11 cellular contexts compared by ENCODE assay signal in genomic region chr11:68036141-68036716, GRCh38. TPM values are rescaled to one million over a fixed set of nuclear protein-coding genes. Genes with fewer than 3 reads are reported as not detected.
DNase-seq lines count a peak whose midpoint lies in the region; ATAC-seq, FAIRE-seq and TF ChIP-seq lines count a peak whose summit lies in the region.
"Had no signal": no experiment of that assay in that cellular context is flagged by ENCODE, and none has a peak within 500 bp of the region (broad histone marks: within the 10 kb centered on the region; RNA-seq: fewer than 3 reads in every experiment).

No MANE protein-coding gene starts in this region.

- H3K4me3 Mint-ChIP-seq in activated T-cell treated with anti-CD3 and anti-CD28 coated beads, Interleukin-2, amount 50 U/mL, for 24 hours = no peak overlapping the region

- CTCF ChIA-PET in GM12878 (lab: Yijun Ruan, JAX) = no interaction called here

- SMC1A ChIA-PET in GM12878 (lab: Charles Lee; ENCODE audit: uncharacterized antibody, unreplicated experiment) = no interaction called here

- no peaks in the 10 kb centered on the region for H3K27me3 Mint-ChIP-seq in activated T-cell treated with anti-CD3 and anti-CD28 coated beads, Interleukin-2, amount 50 U/mL, for 24 hours

- intact Hi-C loops in GM12878 (cut with micrococcal nuclease; ENCODE audit: unreplicated experiment) (loop anchor here (5.0 kb wide), 1 partner anchor 34 kb away; the partner anchor contains the start of gene UNC93B1), mucosa of descending colon (cut with DNase I, micrococcal nuclease) (no loop called here), tibial artery (cut with DNase I; ENCODE audit: low total_unique reads) (no loop called here), head of caudate nucleus (cut with DNase I) (no loop called here)

- POLR2A ChIA-PET in GM12878 (lab: Charles Lee) = interaction anchor here (0.8 to 2.6 kb wide), 2 partner anchors 33 to 338 kb away, joined by 7 to 11 read pairs; partner anchors contain the start of gene UNC93B1

- no peak overlapping the region for H3K4me2 ChIP-seq in GM12878 (ENCODE audit: control insufficient read depth, insufficient read depth)

- H3K36me3 ChIP-seq in GM12878 (ENCODE audit: control insufficient read depth in 2 of 2, insufficient read depth in 2 of 2, low read length in 1 of 2) (peaks cover 3 to 15% of the 10 kb centered on the region in 2 experiments; a peak in 3 of 4 replicates), mucosa of descending colon (ENCODE audit: low read depth) (no peaks in the 10 kb centered on the region), tibial artery (peaks cover 0 to 46% (median 20%) of the 10 kb centered on the region in 3 donors)

- ATAC-seq in GM12878 (no peak), mucosa of descending colon (no peak), HG03175 (IDR thresholded peaks at IDR 0.05; ENCODE audit: unreplicated experiment) (no peak)

- H3K4me3 ChIP-seq in GM12878 (no peak overlapping the region), mucosa of descending colon (no peak overlapping the region), tibial artery (no peak overlapping the region)
- H3K4me3 ChIP-seq: SK-N-MC had no signal

- RAD21 ChIA-PET in GM12878 (lab: Charles Lee; ENCODE audit: unreplicated experiment) = no interaction called here

- H3K4me1 ChIP-seq in GM12878 (ENCODE audit: control insufficient read depth, insufficient read depth, low read length) = peaks cover 22% of the 10 kb centered on the region
- peaks cover 28% of the 10 kb centered on the region for H3K4me1 ChIP-seq in mucosa of descending colon (ENCODE audit: low read depth)
- peaks cover 0 to 65% (median 51%) of the 10 kb centered on the region in 4 donors for H3K4me1 ChIP-seq in tibial artery

- DNase-seq in activated T-cell treated with anti-CD3 and anti-CD28 coated beads, Interleukin-2, amount 50 U/mL, for 24 hours = no peak
- DNase-seq in activated T-cell treated with anti-CD3 and anti-CD28 coated beads, Interleukin-2, amount 50 U/mL, for 1 hour = no peak
- no peak for DNase-seq in GM12878 (ENCODE audit: low read depth, low spot score)
- peak in 2 of 3 donors; percentile 46 to 62 for DNase-seq in mucosa of descending colon
- DNase-seq in tibial artery = no peak
- DNase-seq in NCI-H1694 (lab: John Stamatoyannopoulos, UW) = no peak
- DNase-seq in head of caudate nucleus = no peak
- DNase-seq: activated CD8-positive, alpha-beta memory T cell treated with anti-CD3 and anti-CD28 coated beads, Interleukin-2, amount 50 U/mL, for 48 hours; stimulated activated CD4-positive, alpha-beta T cell treated with anti-CD3 and anti-CD28 coated beads, Interleukin-2, amount 100 ng/mL, for 48 hours had no signal

- BruUV-seq in GM12878 (replicated peaks; lab: Mats Ljungman, UMichigan) = no TSS peak

- H3K27me3 ChIP-seq in GM12878 (replicated peaks in 1 of 2; ENCODE audit: control insufficient read depth in 2 of 2, insufficient read depth in 2 of 2, low read length in 1 of 2) = no peaks in the 10 kb centered on the region
- no peaks in the 10 kb centered on the region for H3K27me3 ChIP-seq in tibial artery

- peak overlapping the region; percentile 82 for H3K27ac Mint-ChIP-seq in activated T-cell treated with anti-CD3 and anti-CD28 coated beads, Interleukin-2, amount 50 U/mL, for 24 hours

- H3K27ac ChIP-seq in GM12878 (ENCODE audit: control insufficient read depth, insufficient read depth) (no peak overlapping the region), tibial artery (peak overlapping the region; percentile 49 to 94)
- H3K27ac ChIP-seq: SK-N-MC had no signal

- peaks cover 60% of the 10 kb centered on the region for H3K36me3 Mint-ChIP-seq in activated T-cell treated with anti-CD3 and anti-CD28 coated beads, Interleukin-2, amount 50 U/mL, for 24 hours (ENCODE audit: low read depth)

- WGBS in GM12878 (ENCODE audit: insufficient coverage, insufficient replicate concordance, low lambda C conversion rate, missing lambda C conversion rate) = 91% methylated on average over 21 of the region's 27 CpGs

- peaks cover 29% of the 10 kb centered on the region for H3K4me1 Mint-ChIP-seq in activated T-cell treated with anti-CD3 and anti-CD28 coated beads, Interleukin-2, amount 50 U/mL, for 24 hours (ENCODE audit: low read depth)

- TF ChIP-seq EP300 in GM12878 (IDR thresholded peaks at IDR 0.05; ENCODE audit: borderline replicate concordance in 1 of 2, control insufficient read depth in 1 of 2, low read depth in 2 of 2, low read length in 2 of 2) = no peak

- FAIRE-seq in GM12878 (lab: Jason Lieb, UNC) = no peak

- no peak overlapping the region for H3K9ac ChIP-seq in GM12878 (ENCODE audit: control insufficient read depth, insufficient read depth, low read length)

- no peaks in the 10 kb centered on the region for H4K20me1 ChIP-seq in GM12878 (ENCODE audit: control insufficient read depth, insufficient read depth)

- TF ChIP-seq POLR2A in GM12878 (IDR thresholded peaks at IDR 0.05; ENCODE audit: low read depth, low read length) = peak; percentile 12; the same call in 1 of the 2 replicates

- no peak for TF ChIP-seq RAD21 in GM12878 (IDR thresholded peaks at IDR 0.05; ENCODE audit: insufficient read depth, low read depth, low read length)

- H2AFZ ChIP-seq in GM12878 (ENCODE audit: control insufficient read depth, low read depth, low read length) = no peak overlapping the region

- H3K9me3 Mint-ChIP-seq in activated T-cell treated with anti-CD3 and anti-CD28 coated beads, Interleukin-2, amount 50 U/mL, for 24 hours = no peaks in the 10 kb centered on the region

- peaks cover 38% of the 10 kb centered on the region for H3K79me2 ChIP-seq in GM12878 (ENCODE audit: control insufficient read depth, insufficient read depth, low read length)

- in situ Hi-C loops in GM12878 (cut with MboI) = no loop called here

- H3K9me3 ChIP-seq in GM12878 (replicated peaks; ENCODE audit: control insufficient read depth, insufficient read depth, low read length) (no peaks in the 10 kb centered on the region), mucosa of descending colon (no peaks in the 10 kb centered on the region), tibial artery (no peaks in the 10 kb centered on the region)

- TF ChIP-seq CTCF in GM12878 (IDR thresholded peaks at IDR 0.05 in 2 of 3, conservative IDR thresholded peaks at IDR 0.05 in 1 of 3; ENCODE audit: control insufficient read depth in 2 of 3, extremely low read depth in 1 of 3, insufficient read depth in 1 of 3, low read depth in 3 of 3, low read length in 3 of 3) = no peak
- no peak for TF ChIP-seq CTCF in mucosa of descending colon (IDR thresholded peaks at IDR 0.05)
- TF ChIP-seq CTCF in tibial artery (IDR thresholded peaks at IDR 0.05) = no peak

RNA-seq across cellular contexts. Expression of gene TCIRG1, which starts 2.6 kb away (rescaled TPM):
- 287 and 325 TPM in 2 replicates for total RNA-seq in GM12878 (2013; cell fraction: nucleolus; rRNA removed)
- total RNA-seq in GM12878 (2014; rRNA removed) (143 and 166 TPM in 2 replicates), GM12878 (2014; rRNA removed; fragmentation: Illumina TruSeq; extraction: Trizol) (18.9 and 20.4 TPM in 2 replicates), GM12878 (2021) (173 and 179 TPM in 2 replicates), mucosa of descending colon (100 to 1,000 TPM; 155 to 189 (median 166) TPM)
- polyA plus RNA-seq in GM12878 (2011; ENCODE audit: low read depth) = 40.2 TPM
- polyA plus RNA-seq in GM12878 (2011; rRNA removed) (20.8 and 51.2 TPM in 2 replicates), GM12878 (2014; fragmentation: Illumina TruSeq; extraction: Trizol) (3.0 and 18.6 TPM in 2 replicates), GM12878 (2014; fragmentation: Nextera tagmentation; extraction: Ambion mirVana) (1 to 10 TPM in 1 of 2 experiments, under 1 TPM in 1; 0.76 to 7.5 TPM), GM12878 (2014; rRNA removed) (218 and 238 TPM in 2 replicates), GM12878 (2016; fragmentation: Nextera tagmentation; extraction: Ambion mirVana) (100 to 1,000 TPM; 124 to 148 TPM)
- 73.7 and 130 TPM in 2 replicates for polyA plus RNA-seq in GM12878 (2011; cell fraction: cytosol; rRNA removed)
- polyA plus RNA-seq in GM12878 (2011; cell fraction: nucleus; rRNA removed) = 2,133 and 2,164 TPM in 2 replicates
- polyA plus RNA-seq in GM12878 (2012) = 133 and 152 TPM in 2 replicates
- 36.7 and 83.1 TPM in 2 replicates for polyA minus RNA-seq in GM12878 (2011; rRNA and poly(A)+ RNA removed)
- polyA minus RNA-seq in GM12878 (2011; cell fraction: cytosol; rRNA and poly(A)+ RNA removed) = 30.3 and 36.8 TPM in 2 replicates
- polyA minus RNA-seq in GM12878 (2011; cell fraction: nucleus; rRNA and poly(A)+ RNA removed) = 200 and 263 TPM in 2 replicates

RNA-seq across cellular contexts. Expression of gene NDUFS8, which starts 5.7 kb away (rescaled TPM):
- total RNA-seq in GM12878 (2013; cell fraction: nucleolus; rRNA removed) = 26.5 and 35.4 TPM in 2 replicates
- total RNA-seq in GM12878 (2014; rRNA removed) (224 and 238 TPM in 2 replicates), GM12878 (2014; rRNA removed; fragmentation: Illumina TruSeq; extraction: Trizol) (67.9 and 69.2 TPM in 2 replicates), GM12878 (2021) (169 and 176 TPM in 2 replicates), mucosa of descending colon (100 to 1,000 TPM; 148 to 165 (median 162) TPM)
- polyA plus RNA-seq in GM12878 (2011; ENCODE audit: low read depth) = 53.0 TPM
- polyA plus RNA-seq in GM12878 (2011; rRNA removed) (17.7 and 41.5 TPM in 2 replicates), GM12878 (2014; fragmentation: Illumina TruSeq; extraction: Trizol) (13.1 and 44.4 TPM in 2 replicates), GM12878 (2014; fragmentation: Nextera tagmentation; extraction: Ambion mirVana) (10 to 100 TPM; 17.6 to 71.2 TPM), GM12878 (2014; rRNA removed) (214 and 239 TPM in 2 replicates), GM12878 (2016; fragmentation: Nextera tagmentation; extraction: Ambion mirVana) (100 to 1,000 TPM; 300 to 308 TPM)
- polyA plus RNA-seq in GM12878 (2011; cell fraction: cytosol; rRNA removed) = 87.4 and 156 TPM in 2 replicates
- polyA plus RNA-seq in GM12878 (2011; cell fraction: nucleus; rRNA removed) = 97.0 and 109 TPM in 2 replicates
- polyA plus RNA-seq in GM12878 (2012) = 86.6 and 93.3 TPM in 2 replicates
- 41.8 and 80.4 TPM in 2 replicates for polyA minus RNA-seq in GM12878 (2011; rRNA and poly(A)+ RNA removed)
- polyA minus RNA-seq in GM12878 (2011; cell fraction: cytosol; rRNA and poly(A)+ RNA removed) = 42.0 and 51.3 TPM in 2 replicates
- 30.9 and 54.5 TPM in 2 replicates for polyA minus RNA-seq in GM12878 (2011; cell fraction: nucleus; rRNA and poly(A)+ RNA removed)

RNA-seq across cellular contexts. Expression of gene ALDH3B1, which starts 26.1 kb away (rescaled TPM):
- not detected in 2 replicates for total RNA-seq in GM12878 (2013; cell fraction: nucleolus; rRNA removed)
- total RNA-seq in GM12878 (2014; rRNA removed) = 0.17 and 0.60 TPM in 2 replicates
- total RNA-seq in GM12878 (2014; rRNA removed; fragmentation: Illumina TruSeq; extraction: Trizol) = 0.18 TPM in 1 of 2 replicates, not detected in the other
- total RNA-seq in GM12878 (2021) = 0.32 TPM in 1 of 2 replicates, not detected in the other
- not detected for polyA plus RNA-seq in GM12878 (2011; ENCODE audit: low read depth)
- polyA plus RNA-seq in GM12878 (2011; rRNA removed) = not detected in 2 replicates
- polyA plus RNA-seq in GM12878 (2011; cell fraction: cytosol; rRNA removed) = 0.01 TPM in 1 of 2 replicates, not detected in the other
- not detected in 2 replicates for polyA plus RNA-seq in GM12878 (2011; cell fraction: nucleus; rRNA removed)
- polyA plus RNA-seq in GM12878 (2012) = 0.13 and 0.14 TPM in 2 replicates
- polyA plus RNA-seq in GM12878 (2014; fragmentation: Illumina TruSeq; extraction: Trizol) = 0.04 TPM in 1 of 2 replicates, not detected in the other
- polyA plus RNA-seq in GM12878 (2014; fragmentation: Nextera tagmentation; extraction: Ambion mirVana) = under 1 TPM; 0.03 to 0.13 TPM
- 0.19 and 0.23 TPM in 2 replicates for polyA plus RNA-seq in GM12878 (2014; rRNA removed)
- under 1 TPM in 1 of 2 experiments, not detected in 1; 0.37 TPM for polyA plus RNA-seq in GM12878 (2016; fragmentation: Nextera tagmentation; extraction: Ambion mirVana)
- not detected in 2 replicates for polyA minus RNA-seq in GM12878 (2011; rRNA and poly(A)+ RNA removed)
- 0.94 and 1.0 TPM in 2 replicates for polyA minus RNA-seq in GM12878 (2011; cell fraction: cytosol; rRNA and poly(A)+ RNA removed)
- polyA minus RNA-seq in GM12878 (2011; cell fraction: nucleus; rRNA and poly(A)+ RNA removed) = 0.12 and 0.29 TPM in 2 replicates
- 10 to 100 TPM in 2 of 3 donors, 1 to 10 TPM in 1; 8.6 to 18.9 (median 11.5) TPM for total RNA-seq in mucosa of descending colon

RNA-seq across cellular contexts. Expression of gene UNC93B1, which starts 32.3 kb away (rescaled TPM):
- 59.2 TPM in 2 replicates for total RNA-seq in GM12878 (2013; cell fraction: nucleolus; rRNA removed)
- total RNA-seq in GM12878 (2014; rRNA removed) (61.9 and 67.8 TPM in 2 replicates), GM12878 (2014; rRNA removed; fragmentation: Illumina TruSeq; extraction: Trizol) (16.1 and 18.6 TPM in 2 replicates), GM12878 (2021) (75.6 and 79.7 TPM in 2 replicates), mucosa of descending colon (10 to 100 TPM; 30.1 to 47.5 (median 46.8) TPM)
- polyA plus RNA-seq in GM12878 (2011; ENCODE audit: low read depth) = 29.9 TPM
- polyA plus RNA-seq in GM12878 (2011; rRNA removed) (18.5 and 41.1 TPM in 2 replicates), GM12878 (2014; fragmentation: Illumina TruSeq; extraction: Trizol) (8.1 and 25.3 TPM in 2 replicates), GM12878 (2014; fragmentation: Nextera tagmentation; extraction: Ambion mirVana) (1 to 10 TPM; 1.3 to 3.4 TPM), GM12878 (2014; rRNA removed) (73.1 and 79.9 TPM in 2 replicates), GM12878 (2016; fragmentation: Nextera tagmentation; extraction: Ambion mirVana) (10 to 100 TPM; 35.0 to 37.5 TPM)
- polyA plus RNA-seq in GM12878 (2011; cell fraction: cytosol; rRNA removed) = 38.3 and 51.7 TPM in 2 replicates
- 115 and 153 TPM in 2 replicates for polyA plus RNA-seq in GM12878 (2011; cell fraction: nucleus; rRNA removed)
- 54.8 and 57.9 TPM in 2 replicates for polyA plus RNA-seq in GM12878 (2012)
- 31.6 and 44.0 TPM in 2 replicates for polyA minus RNA-seq in GM12878 (2011; rRNA and poly(A)+ RNA removed)
- polyA minus RNA-seq in GM12878 (2011; cell fraction: cytosol; rRNA and poly(A)+ RNA removed) = 18.9 and 20.0 TPM in 2 replicates
- polyA minus RNA-seq in GM12878 (2011; cell fraction: nucleus; rRNA and poly(A)+ RNA removed) = 24.2 and 31.8 TPM in 2 replicates

Comparison
In these comparisons a context has a peak if more than half of its experiments do, and no peak if none do; other contexts are left out.
1. DNase-seq: peak in mucosa of descending colon (2 of 3); none in activated T-cell treated with anti-CD3 and anti-CD28 coated beads, Interleukin-2, amount 50 U/mL, for 24 hours (single experiment), activated T-cell treated with anti-CD3 and anti-CD28 coated beads, Interleukin-2, amount 50 U/mL, for 1 hour (single experiment), GM12878 (single experiment), tibial artery (0 of 2), NCI-H1694 (single experiment) and head of caudate nucleus (0 of 42).
2. RNA of gene ALDH3B1, which starts 26.1 kb away (total RNA-seq): 8.6 to 18.9 TPM in mucosa of descending colon; 0.17 to 0.60 TPM in GM12878; every median in the first group is over 4 times any median in the second.